In genomic region chr16:68366062-68366461, GRCh38 we compare ENCODE assay signal across 13 cellular contexts.
"Had no signal": no experiment of that assay in that cellular context is flagged by ENCODE, and none has a peak within 500 bp of the region (broad histone marks: within the 10 kb centered on the region; RNA-seq: fewer than 3 reads in every experiment).

No MANE protein-coding gene starts in this region.

- H3K36me3 ChIP-seq: adrenal gland, prostate gland, suprapubic skin had no signal

- H3K9me3 ChIP-seq: adrenal gland, esophagus muscularis mucosa, prostate gland, suprapubic skin had no signal

- H3K4me3 Mint-ChIP-seq: activated naive CD4-positive, alpha-beta T cell treated with anti-CD3 and anti-CD28 coated beads for 36 hours; activated T-helper 17 cell treated with anti-CD3 and anti-CD28 coated beads, Interleukin-2, amount 50 U/mL, for 72 hours; nephron; type B pancreatic cell had no signal

- H3K27ac Mint-ChIP-seq: activated naive CD4-positive, alpha-beta T cell treated with anti-CD3 and anti-CD28 coated beads for 36 hours; activated T-helper 17 cell treated with anti-CD3 and anti-CD28 coated beads, Interleukin-2, amount 50 U/mL, for 72 hours; type B pancreatic cell had no signal

- H3K27me3 Mint-ChIP-seq: type B pancreatic cell had no signal

- ATAC-seq: activated CD4-positive, CD25-positive, alpha-beta regulatory T cell treated with anti-CD3 and anti-CD28 coated beads, Interleukin-2, amount 50 U/mL, for 24 hours; activated T-helper 17 cell treated with anti-CD3 and anti-CD28 coated beads, Interleukin-2, amount 50 U/mL, for 72 hours; stimulated activated naive CD8-positive, alpha-beta T cell treated with anti-CD3 and anti-CD28 coated beads, Interleukin-15, Interleukin-2, amounts not matched to agents 100 U/mL and 50 U/mL, for 24 hours had no signal

- H3K4me3 ChIP-seq: adrenal gland, esophagus muscularis mucosa, prostate gland, suprapubic skin had no signal

- H3K9me3 Mint-ChIP-seq: activated naive CD4-positive, alpha-beta T cell treated with anti-CD3 and anti-CD28 coated beads for 36 hours; activated T-helper 17 cell treated with anti-CD3 and anti-CD28 coated beads, Interleukin-2, amount 50 U/mL, for 72 hours; nephron; type B pancreatic cell had no signal

- DNase-seq: activated naive CD4-positive, alpha-beta T cell treated with anti-CD3 and anti-CD28 coated beads for 36 hours; activated T-cell treated with anti-CD3 and anti-CD28 coated beads for 4 hours; adrenal gland; small intestine; stimulated activated CD4-positive, alpha-beta T cell treated with anti-CD3 and anti-CD28 coated beads, Interleukin-4, amount 100 ng/mL, for 24 hours; stimulated activated naive CD8-positive, alpha-beta T cell treated with anti-CD3 and anti-CD28 coated beads, Interleukin-15, Interleukin-2, amounts not matched to agents 100 U/mL and 50 U/mL, for 24 hours had no signal

- H3K36me3 Mint-ChIP-seq: type B pancreatic cell had no signal

- H3K27me3 ChIP-seq: adrenal gland had no signal

- H3K27ac ChIP-seq: adrenal gland, esophagus muscularis mucosa, prostate gland, suprapubic skin had no signal
